13 cellular contexts compared by ENCODE assay signal in genomic region chr10:110490640-110491039, GRCh38. TPM values are rescaled to one million over a fixed set of nuclear protein-coding genes. Genes with fewer than 3 reads are reported as not detected.
DNase-seq lines count a peak whose midpoint lies in the region; ATAC-seq and TF ChIP-seq lines count a peak whose summit lies in the region.
"Had no signal": no experiment of that assay in that cellular context is flagged by ENCODE, and none has a peak within 500 bp of the region (broad histone marks: within the 10 kb centered on the region; RNA-seq: fewer than 3 reads in every experiment).

No MANE protein-coding gene starts in this region.

- H3K4me2 ChIP-seq in mesenchymal stem cell (ENCODE audit: low read length, poor library complexity, severe bottlenecking) = no peak overlapping the region

- TF ChIP-seq CTCF in HFFc6 (IDR thresholded peaks at IDR 0.05) = no peak
- no peak for TF ChIP-seq CTCF in RWPE2 (IDR thresholded peaks at IDR 0.05; ENCODE audit: poor library complexity, severe bottlenecking)
- TF ChIP-seq CTCF in activated CD8-positive, alpha-beta T cell treated with anti-CD3 and anti-CD28 coated beads for 36 hours (IDR thresholded peaks at IDR 0.05) = no peak

- H3K4me3 ChIP-seq in RWPE2 (ENCODE audit: severe bottlenecking) = no peak overlapping the region
- no peak overlapping the region for H3K4me3 ChIP-seq in mesenchymal stem cell (ENCODE audit: insufficient read depth in 1 of 2, low read depth in 1 of 2, low read length in 2 of 2)

- H3K79me1 ChIP-seq in mesenchymal stem cell (replicated peaks; ENCODE audit: low read length, poor library complexity, severe bottlenecking) = peaks cover 10% of the 10 kb centered on the region

- no peak overlapping the region for H2AFZ ChIP-seq in mesenchymal stem cell (ENCODE audit: low read depth, low read length)

- CTCF ChIA-PET in activated CD8-positive, alpha-beta T cell treated with anti-CD3 and anti-CD28 coated beads for 36 hours (lab: Charles Lee) = no interaction called here

- H3K18ac ChIP-seq in mesenchymal stem cell (ENCODE audit: low read depth in 1 of 2, low read length in 2 of 2) = no peak overlapping the region

- H3K27me3 ChIP-seq in RWPE2 (ENCODE audit: insufficient read depth, poor library complexity, severe bottlenecking) (no peaks in the 10 kb centered on the region), mesenchymal stem cell (ENCODE audit: control insufficient read depth in 1 of 2, insufficient read depth in 1 of 2, low read length in 2 of 2) (no peaks in the 10 kb centered on the region)

- peaks cover 2% of the 10 kb centered on the region for H3K27me3 Mint-ChIP-seq in HFFc6 (ENCODE audit: insufficient read depth)
- H3K27me3 Mint-ChIP-seq in activated CD8-positive, alpha-beta T cell treated with anti-CD3 and anti-CD28 coated beads for 36 hours = peaks cover 17% of the 10 kb centered on the region
- H3K27me3 Mint-ChIP-seq in activated naive CD8-positive, alpha-beta T cell treated with anti-CD3 and anti-CD28 coated beads, Interleukin-2, amount 50 U/mL, for 24 hours = peaks cover 10% of the 10 kb centered on the region

- H3K4me1 ChIP-seq in RWPE2 (ENCODE audit: insufficient read depth, poor library complexity, severe bottlenecking) = peaks cover 57% of the 10 kb centered on the region
- peaks cover 19% of the 10 kb centered on the region for H3K4me1 ChIP-seq in mesenchymal stem cell (ENCODE audit: control insufficient read depth, insufficient read depth, low read depth, low read length)

- ATAC-seq in RWPE2 (ENCODE audit: low read depth) (no peak), HG03460 (IDR thresholded peaks at IDR 0.05; ENCODE audit: unreplicated experiment) (no peak)
- no peak for ATAC-seq in activated CD8-positive, alpha-beta T cell treated with anti-CD3 and anti-CD28 coated beads for 36 hours
- no peak for ATAC-seq in activated naive CD8-positive, alpha-beta T cell treated with anti-CD3 and anti-CD28 coated beads, Interleukin-2, amount 50 U/mL, for 24 hours

- H3K4me3 Mint-ChIP-seq in HFFc6 = 0 out of 2 replicates have a peak overlapping the region, but pooled peaks have one; percentile 26
- no peak overlapping the region for H3K4me3 Mint-ChIP-seq in activated CD8-positive, alpha-beta T cell treated with anti-CD3 and anti-CD28 coated beads for 36 hours
- H3K4me3 Mint-ChIP-seq in activated naive CD8-positive, alpha-beta T cell treated with anti-CD3 and anti-CD28 coated beads, Interleukin-2, amount 50 U/mL, for 24 hours = no peak overlapping the region
- H3K4me3 Mint-ChIP-seq: B cell; CD4-positive, alpha-beta T cell had no signal

- H2AK5ac ChIP-seq in mesenchymal stem cell (ENCODE audit: low read length, severe bottlenecking) = peak overlapping the region; percentile 49

- no peak overlapping the region for H2BK5ac ChIP-seq in mesenchymal stem cell (ENCODE audit: low read depth, low read length, poor library complexity, severe bottlenecking)

- no peak for DNase-seq in HFFc6
- DNase-seq in RWPE2 (ENCODE audit: low spot score) = no peak
- DNase-seq in mesenchymal stem cell = no peak
- DNase-seq in activated CD8-positive, alpha-beta T cell treated with anti-CD3 and anti-CD28 coated beads for 36 hours = no peak
- DNase-seq in HuH-7.5 (ENCODE audit: low spot score) = no peak
- DNase-seq in activated naive CD8-positive, alpha-beta T cell treated with anti-CD3 and anti-CD28 coated beads, Interleukin-2, amount 50 U/mL, for 24 hours = no peak
- DNase-seq: C1 segment of cervical spinal cord; Calu3; CD4-positive, alpha-beta T cell; DMS 273 treated with DMSO at 0.1 percent for 48 hours; H7 had no signal

- 89% methylated on average over 3 of the region's 4 CpGs for WGBS in mesenchymal stem cell

- H3K4ac ChIP-seq in mesenchymal stem cell (ENCODE audit: low read depth in 1 of 2, low read length in 2 of 2) = no peak overlapping the region

- peaks cover 71% of the 10 kb centered on the region for H3K4me1 Mint-ChIP-seq in HFFc6 (ENCODE audit: low read depth)
- peaks cover 21% of the 10 kb centered on the region for H3K4me1 Mint-ChIP-seq in activated CD8-positive, alpha-beta T cell treated with anti-CD3 and anti-CD28 coated beads for 36 hours (ENCODE audit: low read depth)
- peaks cover 31% of the 10 kb centered on the region for H3K4me1 Mint-ChIP-seq in activated naive CD8-positive, alpha-beta T cell treated with anti-CD3 and anti-CD28 coated beads, Interleukin-2, amount 50 U/mL, for 24 hours

- POLR2A ChIA-PET in activated CD8-positive, alpha-beta T cell treated with anti-CD3 and anti-CD28 coated beads for 36 hours (lab: Charles Lee) = interaction anchor here (1.0 kb wide), 1 partner anchor 8 kb away, joined by 3 read pairs; no protein-coding TSS in a partner anchor

- intact Hi-C loops in activated CD8-positive, alpha-beta T cell treated with anti-CD3 and anti-CD28 coated beads for 36 hours (cut with micrococcal nuclease) = no loop called here

- peak overlapping the region in 1 of 2 experiments; percentile 29 for H2BK12ac ChIP-seq in mesenchymal stem cell (ENCODE audit: low read length in 2 of 2)

- no peak overlapping the region for H3K23ac ChIP-seq in mesenchymal stem cell (ENCODE audit: low read length in 2 of 2)

- peaks cover 6% of the 10 kb centered on the region for H3K36me3 Mint-ChIP-seq in HFFc6 (ENCODE audit: low read depth)
- H3K36me3 Mint-ChIP-seq in activated CD8-positive, alpha-beta T cell treated with anti-CD3 and anti-CD28 coated beads for 36 hours (ENCODE audit: low read depth) = peaks cover 6% of the 10 kb centered on the region
- H3K36me3 Mint-ChIP-seq in activated naive CD8-positive, alpha-beta T cell treated with anti-CD3 and anti-CD28 coated beads, Interleukin-2, amount 50 U/mL, for 24 hours (ENCODE audit: low read depth) = peaks cover 4% of the 10 kb centered on the region

- H3K27ac ChIP-seq in RWPE2 (ENCODE audit: poor library complexity, severe bottlenecking) (peak overlapping the region; percentile 92), mesenchymal stem cell (ENCODE audit: low read length, poor library complexity, severe bottlenecking) (no peak overlapping the region)

- H2BK15ac ChIP-seq in mesenchymal stem cell (ENCODE audit: low read depth, poor library complexity, severe bottlenecking) = no peak overlapping the region

- H4K91ac ChIP-seq in mesenchymal stem cell (ENCODE audit: low read length) = no peak overlapping the region

- no peaks in the 10 kb centered on the region for H3K9me3 ChIP-seq in RWPE2 (ENCODE audit: severe bottlenecking)
- no peaks in the 10 kb centered on the region for H3K9me3 ChIP-seq in mesenchymal stem cell (ENCODE audit: control insufficient read depth, low read length)

- H3K27ac Mint-ChIP-seq in HFFc6 = peak overlapping the region; percentile 83; the same call in 1 of the 2 replicates
- H3K27ac Mint-ChIP-seq in activated CD8-positive, alpha-beta T cell treated with anti-CD3 and anti-CD28 coated beads for 36 hours = no peak overlapping the region
- H3K27ac Mint-ChIP-seq in activated naive CD8-positive, alpha-beta T cell treated with anti-CD3 and anti-CD28 coated beads, Interleukin-2, amount 50 U/mL, for 24 hours = no peak overlapping the region
- H3K27ac Mint-ChIP-seq: B cell; CD4-positive, alpha-beta T cell had no signal

- no peak overlapping the region for H3K14ac ChIP-seq in mesenchymal stem cell (ENCODE audit: low read length in 2 of 2)

- H4K8ac ChIP-seq in mesenchymal stem cell (ENCODE audit: low read length) = no peak overlapping the region

- H3K9me3 Mint-ChIP-seq in HFFc6 = no peaks in the 10 kb centered on the region
- no peaks in the 10 kb centered on the region for H3K9me3 Mint-ChIP-seq in activated CD8-positive, alpha-beta T cell treated with anti-CD3 and anti-CD28 coated beads for 36 hours
- no peaks in the 10 kb centered on the region for H3K9me3 Mint-ChIP-seq in activated naive CD8-positive, alpha-beta T cell treated with anti-CD3 and anti-CD28 coated beads, Interleukin-2, amount 50 U/mL, for 24 hours
- H3K9me3 Mint-ChIP-seq: CD4-positive, alpha-beta T cell had no signal

- H3K9ac ChIP-seq in mesenchymal stem cell (ENCODE audit: low read length) = no peak overlapping the region

- H3K36me3 ChIP-seq in RWPE2 (ENCODE audit: low read depth) (no peaks in the 10 kb centered on the region), mesenchymal stem cell (ENCODE audit: control insufficient read depth in 1 of 2, insufficient read depth in 2 of 2, low read depth in 1 of 2, low read length in 2 of 2) (no peaks in the 10 kb centered on the region)

- no peak overlapping the region for H2BK120ac ChIP-seq in mesenchymal stem cell (ENCODE audit: low read depth, low read length)

RNA-seq across cellular contexts. Expression of gene DUSP5, which starts 7.1 kb away (rescaled TPM):
- total RNA-seq in HFFc6 (2021; fragmentation: NEBNext Ultra II Directional; extraction: Animal tissue kit (Norgen Biotek cat#: 25700)) = 10 to 100 TPM; 31.9 to 58.2 (median 35.0) TPM
- polyA plus RNA-seq in mesenchymal stem cell (2013, experiment 1 of 2) = 4.4 TPM
- 4.4 TPM for polyA plus RNA-seq in mesenchymal stem cell (2013, experiment 2 of 2)
- total RNA-seq in activated CD8-positive, alpha-beta T cell treated with anti-CD3 and anti-CD28 coated beads for 36 hours = 10 to 100 TPM; 49.4 to 50.8 TPM
